Comparison of ENCODE assay signal across 1 cellular context in genomic region chr4:159105761-159106243, GRCh38.
TF ChIP-seq lines count a peak whose summit lies in the region.

No MANE protein-coding gene starts in this region.

TF ChIP-seq in GM12878, 131 proteins besides CTCF, POLR2A, EP300 and RAD21 (continued from another document):
- TF ChIP-seq CUX1 (IDR thresholded peaks at IDR 0.05; ENCODE audit: insufficient replicate concordance, low read depth, low read length) (no peak), SUZ12 (IDR thresholded peaks at IDR 0.05; ENCODE audit: unreplicated experiment) (no peak), YBX1 (IDR thresholded peaks at IDR 0.05) (no peak), MLLT1 (IDR thresholded peaks at IDR 0.05) (peak; percentile 41; the same call in 1 of the 2 replicates), NBN (IDR thresholded peaks at IDR 0.05) (peak; percentile 60; the same call in 1 of the 2 replicates)
